7 cellular contexts compared by ENCODE assay signal in the genomic region with DNA sequence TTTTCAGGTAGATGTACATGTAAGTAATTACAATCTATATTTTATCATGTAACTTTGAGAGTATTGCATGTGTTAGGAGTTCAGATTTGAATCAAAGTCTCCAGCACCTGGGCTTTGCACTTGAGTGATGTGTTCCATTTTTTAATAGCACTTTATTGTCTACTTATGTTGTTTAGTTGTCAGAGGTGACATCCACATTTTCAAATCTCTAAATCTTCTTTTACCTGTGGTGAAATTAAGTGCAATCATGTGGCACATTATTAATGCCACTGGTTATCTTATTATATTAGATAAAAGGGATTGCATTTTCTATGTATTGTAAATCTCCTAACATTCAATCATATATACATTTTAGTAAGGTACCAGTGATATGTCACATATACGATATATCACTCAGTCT.
"Had no signal": no experiment of that assay in that cellular context is flagged by ENCODE, and none has a peak within 500 bp of the region (broad histone marks: within the 10 kb centered on the region; RNA-seq: fewer than 3 reads in every experiment).

No MANE protein-coding gene starts in this region.

- H3K4me1 Mint-ChIP-seq: IgD-negative memory B cell had no signal

- H3K27ac ChIP-seq: HL-60 had no signal

- H3K27ac Mint-ChIP-seq: IgD-negative memory B cell had no signal

- H3K4me3 Mint-ChIP-seq: IgD-negative memory B cell had no signal

- ATAC-seq: HepG2, K562 had no signal

- DNase-seq: IMR-90, KBM-7, KG1 had no signal

- H3K4me3 ChIP-seq: K562 had no signal

- H3K27me3 Mint-ChIP-seq: IgD-negative memory B cell had no signal

- H3K36me3 Mint-ChIP-seq: IgD-negative memory B cell had no signal
